Comparison of ENCODE assay signal across 20 cellular contexts in genomic region chr2:144693179-144693578, GRCh38.
DNase-seq lines count a peak whose midpoint lies in the region; ATAC-seq and TF ChIP-seq lines count a peak whose summit lies in the region.
"Had no signal": no experiment of that assay in that cellular context is flagged by ENCODE, and none has a peak within 500 bp of the region (broad histone marks: within the 10 kb centered on the region; RNA-seq: fewer than 3 reads in every experiment).

No MANE protein-coding gene starts in this region.

- peaks cover 5% of the 10 kb centered on the region for H3K36me3 Mint-ChIP-seq in natural killer cell
- peaks cover 4% of the 10 kb centered on the region for H3K36me3 Mint-ChIP-seq in natural killer cell treated with Interleukin-12 subunit alpha and Interleukin-12 subunit beta and Interleukin-15 and Interleukin-18, amount 100 ng/mL, for 72 hours
- peaks cover 24% of the 10 kb centered on the region for H3K36me3 Mint-ChIP-seq in dendritic cell treated with granulocyte-macrophage colony-stimulating factor and Interleukin-4, amounts not matched to agents 40 ng/mL and 50 ng/mL, for 4 days (ENCODE audit: low read depth)
- H3K36me3 Mint-ChIP-seq in activated T-helper 2 cell treated with anti-CD3 and anti-CD28 coated beads, Interferon-gamma antibody, Interleukin-2, Interleukin-4, amounts not matched to agents 10 μg/mL and 5 μg/mL and 100 μg/mL, durations not matched to agents 14 hours and 24 hours and 36 hours (ENCODE audit: low read depth) = no peaks in the 10 kb centered on the region

- H3K36me3 ChIP-seq in left lung = no peaks in the 10 kb centered on the region
- H3K36me3 ChIP-seq in upper lobe of left lung = no peaks in the 10 kb centered on the region

- peak in 1 of 4 donors; percentile 38 for TF ChIP-seq POLR2A in upper lobe of left lung (IDR thresholded peaks at IDR 0.05)

- DNase-seq in natural killer cell = no peak
- no peak for DNase-seq in natural killer cell treated with Interleukin-12 subunit alpha and Interleukin-12 subunit beta and Interleukin-15 and Interleukin-18, amount 100 ng/mL, for 72 hours (ENCODE audit: low spot score)
- no peak for DNase-seq in left lung
- no peak for DNase-seq in upper lobe of left lung
- no peak for DNase-seq in activated CD4-positive, CD25-positive, alpha-beta regulatory T cell (lab: John Stamatoyannopoulos, UW)
- no peak for DNase-seq in NCI-H510A treated with DMSO at 0.1 percent for 48 hours (lab: John Stamatoyannopoulos, UW)
- DNase-seq in activated T-helper 2 cell treated with anti-CD3 and anti-CD28 coated beads, Interferon-gamma antibody, Interleukin-2, Interleukin-4, amounts not matched to agents 10 μg/mL and 5 μg/mL and 100 μg/mL, durations not matched to agents 14 hours and 24 hours and 36 hours (ENCODE audit: low spot score) = no peak
- DNase-seq: C1 segment of cervical spinal cord, Calu3, DMS79 treated with DMSO at 0.1 percent for 48 hours, Kasumi-1, NCI-H1105, NCI-H1436 treated with DMSO at 0.1 percent for 48 hours, NCI-H187 treated with DMSO at 0.1 percent for 48 hours, NCI-H2107, NCI-H524 treated with DMSO at 0.1 percent for 48 hours, NCI-H774, PC-3, SHP77 had no signal

- no peak overlapping the region for H3K4me3 ChIP-seq in left lung
- no peak overlapping the region for H3K4me3 ChIP-seq in upper lobe of left lung

- peaks cover 0 to 2% of the 10 kb centered on the region in 2 donors for H3K9me3 Mint-ChIP-seq in natural killer cell
- no peaks in the 10 kb centered on the region for H3K9me3 Mint-ChIP-seq in natural killer cell treated with Interleukin-12 subunit alpha and Interleukin-12 subunit beta and Interleukin-15 and Interleukin-18, amount 100 ng/mL, for 72 hours
- H3K9me3 Mint-ChIP-seq in dendritic cell treated with granulocyte-macrophage colony-stimulating factor and Interleukin-4, amounts not matched to agents 40 ng/mL and 50 ng/mL, for 4 days = peaks cover 11% of the 10 kb centered on the region
- no peaks in the 10 kb centered on the region for H3K9me3 Mint-ChIP-seq in activated T-helper 2 cell treated with anti-CD3 and anti-CD28 coated beads, Interferon-gamma antibody, Interleukin-2, Interleukin-4, amounts not matched to agents 10 μg/mL and 5 μg/mL and 100 μg/mL, durations not matched to agents 14 hours and 24 hours and 36 hours

- H3K27me3 Mint-ChIP-seq in natural killer cell (ENCODE audit: low read depth in 2 of 2) = no peaks in the 10 kb centered on the region
- H3K27me3 Mint-ChIP-seq in natural killer cell treated with Interleukin-12 subunit alpha and Interleukin-12 subunit beta and Interleukin-15 and Interleukin-18, amount 100 ng/mL, for 72 hours = no peaks in the 10 kb centered on the region
- no peaks in the 10 kb centered on the region for H3K27me3 Mint-ChIP-seq in dendritic cell treated with granulocyte-macrophage colony-stimulating factor and Interleukin-4, amounts not matched to agents 40 ng/mL and 50 ng/mL, for 4 days
- peaks cover 4% of the 10 kb centered on the region for H3K27me3 Mint-ChIP-seq in activated T-helper 2 cell treated with anti-CD3 and anti-CD28 coated beads, Interferon-gamma antibody, Interleukin-2, Interleukin-4, amounts not matched to agents 10 μg/mL and 5 μg/mL and 100 μg/mL, durations not matched to agents 14 hours and 24 hours and 36 hours (ENCODE audit: low read depth)

- H3K27ac Mint-ChIP-seq in natural killer cell = peak overlapping the region; percentile 65 to 73
- H3K27ac Mint-ChIP-seq in natural killer cell treated with Interleukin-12 subunit alpha and Interleukin-12 subunit beta and Interleukin-15 and Interleukin-18, amount 100 ng/mL, for 72 hours = no peak overlapping the region
- H3K27ac Mint-ChIP-seq in dendritic cell treated with granulocyte-macrophage colony-stimulating factor and Interleukin-4, amounts not matched to agents 40 ng/mL and 50 ng/mL, for 4 days = peak overlapping the region; percentile 95
- no peak overlapping the region for H3K27ac Mint-ChIP-seq in activated T-helper 2 cell treated with anti-CD3 and anti-CD28 coated beads, Interferon-gamma antibody, Interleukin-2, Interleukin-4, amounts not matched to agents 10 μg/mL and 5 μg/mL and 100 μg/mL, durations not matched to agents 14 hours and 24 hours and 36 hours

- H3K4me1 ChIP-seq in left lung (peaks cover 0 to 20% of the 10 kb centered on the region in 2 donors), upper lobe of left lung (no peaks in the 10 kb centered on the region)

- TF ChIP-seq CTCF in natural killer cell (IDR thresholded peaks at IDR 0.05) (no peak), left lung (IDR thresholded peaks at IDR 0.05) (no peak), upper lobe of left lung (IDR thresholded peaks at IDR 0.05) (no peak)

- 62 to 78% methylated on average over 3 of the region's 3 CpGs for WGBS in upper lobe of left lung, 2 donors

- peaks cover 23 to 24% of the 10 kb centered on the region in 2 donors for H3K4me1 Mint-ChIP-seq in natural killer cell
- peaks cover 8 to 9% of the 10 kb centered on the region in 2 donors for H3K4me1 Mint-ChIP-seq in natural killer cell treated with Interleukin-12 subunit alpha and Interleukin-12 subunit beta and Interleukin-15 and Interleukin-18, amount 100 ng/mL, for 72 hours (ENCODE audit: low read depth in 2 of 2)
- H3K4me1 Mint-ChIP-seq in dendritic cell treated with granulocyte-macrophage colony-stimulating factor and Interleukin-4, amounts not matched to agents 40 ng/mL and 50 ng/mL, for 4 days (ENCODE audit: low read depth) = peaks cover 30% of the 10 kb centered on the region
- H3K4me1 Mint-ChIP-seq in activated T-helper 2 cell treated with anti-CD3 and anti-CD28 coated beads, Interferon-gamma antibody, Interleukin-2, Interleukin-4, amounts not matched to agents 10 μg/mL and 5 μg/mL and 100 μg/mL, durations not matched to agents 14 hours and 24 hours and 36 hours (ENCODE audit: low read depth) = no peaks in the 10 kb centered on the region

- H3K27ac ChIP-seq in left lung = peak overlapping the region in 1 of 2 donors; percentile 58
- H3K27ac ChIP-seq in upper lobe of left lung = peak overlapping the region in 1 of 4 donors; percentile 7

- peak in 3 of 4 donors; percentile 34 to 70 (median 56) for TF ChIP-seq EP300 in upper lobe of left lung (IDR thresholded peaks at IDR 0.05)

- intact Hi-C loops in natural killer cell (cut with micrococcal nuclease) = no loop called here
- intact Hi-C loops in dendritic cell treated with granulocyte-macrophage colony-stimulating factor and Interleukin-4, amounts not matched to agents 40 ng/mL and 50 ng/mL, for 4 days (cut with micrococcal nuclease) = loop anchor here (2.0 kb wide), 2 partner anchors 32 to 86 kb away; no protein-coding TSS in a partner anchor
- intact Hi-C loops in left lung (cut with DNase I) = no loop called here
- intact Hi-C loops in activated T-helper 2 cell treated with anti-CD3 and anti-CD28 coated beads, Interferon-gamma antibody, Interleukin-2, Interleukin-4, amounts not matched to agents 10 μg/mL and 5 μg/mL and 100 μg/mL, durations not matched to agents 14 hours and 24 hours and 36 hours (cut with micrococcal nuclease) = no loop called here

- peak overlapping the region; percentile 50 for H3K4me3 Mint-ChIP-seq in natural killer cell
- no peak overlapping the region for H3K4me3 Mint-ChIP-seq in natural killer cell treated with Interleukin-12 subunit alpha and Interleukin-12 subunit beta and Interleukin-15 and Interleukin-18, amount 100 ng/mL, for 72 hours
- no peak overlapping the region for H3K4me3 Mint-ChIP-seq in dendritic cell treated with granulocyte-macrophage colony-stimulating factor and Interleukin-4, amounts not matched to agents 40 ng/mL and 50 ng/mL, for 4 days
- H3K4me3 Mint-ChIP-seq in activated T-helper 2 cell treated with anti-CD3 and anti-CD28 coated beads, Interferon-gamma antibody, Interleukin-2, Interleukin-4, amounts not matched to agents 10 μg/mL and 5 μg/mL and 100 μg/mL, durations not matched to agents 14 hours and 24 hours and 36 hours (ENCODE audit: low read depth) = no peak overlapping the region

- ATAC-seq in natural killer cell (peak; percentile 46 to 76 (median 74)), left lung (peak; percentile 75), upper lobe of left lung (ENCODE audit: low FRiP score in 2 of 2) (peak in 1 of 2 donors; percentile 86)
- ATAC-seq in natural killer cell treated with Interleukin-12 subunit alpha and Interleukin-12 subunit beta and Interleukin-15 and Interleukin-18, amount 100 ng/mL, for 72 hours = no peak
- ATAC-seq: PC-3 had no signal

- peaks cover 0 to 3% of the 10 kb centered on the region in 2 donors for H3K9me3 ChIP-seq in left lung
- no peaks in the 10 kb centered on the region for H3K9me3 ChIP-seq in upper lobe of left lung

- H3K27me3 ChIP-seq in left lung = no peaks in the 10 kb centered on the region
- no peaks in the 10 kb centered on the region for H3K27me3 ChIP-seq in upper lobe of left lung

Comparison
In these comparisons a context has a peak if more than half of its experiments do, and no peak if none do; other contexts are left out.
1. ATAC-seq: peak in natural killer cell (3 of 3) and left lung (single experiment); none in natural killer cell treated with Interleukin-12 subunit alpha and Interleukin-12 subunit beta and Interleukin-15 and Interleukin-18, amount 100 ng/mL, for 72 hours (0 of 2).
2. H3K27ac Mint-ChIP-seq: peak in natural killer cell (2 of 2) and dendritic cell treated with granulocyte-macrophage colony-stimulating factor and Interleukin-4, amounts not matched to agents 40 ng/mL and 50 ng/mL, for 4 days (single experiment); none in natural killer cell treated with Interleukin-12 subunit alpha and Interleukin-12 subunit beta and Interleukin-15 and Interleukin-18, amount 100 ng/mL, for 72 hours (0 of 2) and activated T-helper 2 cell treated with anti-CD3 and anti-CD28 coated beads, Interferon-gamma antibody, Interleukin-2, Interleukin-4, amounts not matched to agents 10 μg/mL and 5 μg/mL and 100 μg/mL, durations not matched to agents 14 hours and 24 hours and 36 hours (single experiment).